ENCODE assay signal across 7 cellular contexts in genomic region chr9:9043788-9044187, GRCh38.
A peak's percentile ranks its signal among the peaks of the same experiment; 100 is the strongest.
DNase-seq lines count a peak whose midpoint lies in the region; ATAC-seq, FAIRE-seq and TF ChIP-seq lines count a peak whose summit lies in the region.
"Not testable (repeated sequence)": the region's sequence is repeated elsewhere in the genome, so short reads cannot be mapped to it uniquely, and the experiment has no call there.

No MANE protein-coding gene starts in this region.

- H2BK5ac ChIP-seq in IMR-90 (ENCODE audit: low read depth, low read length, poor library complexity, severe bottlenecking); H1 (ENCODE audit: low read depth, low read length); neuronal stem cell (ENCODE audit: low read length): not testable (repeated sequence)

- not testable (repeated sequence) for TF ChIP-seq CTCF in A549 (IDR thresholded peaks at IDR 0.05); IMR-90 (conservative IDR thresholded peaks at IDR 0.05; ENCODE audit: low read depth, low read length); WTC11 (IDR thresholded peaks at IDR 0.05); K562 (IDR thresholded peaks at IDR 0.05 in 2 of 3, conservative IDR thresholded peaks at IDR 0.05 in 1 of 3; ENCODE audit: insufficient read depth in 2 of 3, low read depth in 1 of 3, low read length in 3 of 3); H1 (IDR thresholded peaks at IDR 0.05; ENCODE audit: control extremely low read depth in 1 of 3, insufficient read depth in 1 of 3, low read depth in 1 of 3, low read length in 3 of 3); HepG2 (CRISPR knock-in tag; IDR thresholded peaks at IDR 0.05)

- H2BK120ac ChIP-seq in IMR-90 (ENCODE audit: low read depth, low read length); H1 (replicated peaks; ENCODE audit: low read depth, low read length); neuronal stem cell (ENCODE audit: low read depth, low read length): not testable (repeated sequence)

- TF ChIP-seq EP300 in A549 (IDR thresholded peaks at IDR 0.05); K562 (IDR thresholded peaks at IDR 0.05; ENCODE audit: low read length); H1 (IDR thresholded peaks at IDR 0.05; ENCODE audit: borderline replicate concordance in 1 of 2, low read depth in 2 of 2, low read length in 2 of 2); HepG2 (IDR thresholded peaks at IDR 0.05; ENCODE audit: low read depth in 2 of 2, low read length in 2 of 2); HepG2 (CRISPR knock-in tag; IDR thresholded peaks at IDR 0.05; ENCODE audit: borderline replicate concordance): not testable (repeated sequence)

- not testable (repeated sequence) for H3K9me1 ChIP-seq in IMR-90 (ENCODE audit: insufficient read depth, low read length); K562 (ENCODE audit: control insufficient read depth, insufficient read depth, low read length)

- BruUV-seq in IMR-90 (replicated peaks; lab: Mats Ljungman, UMichigan); K562 (replicated peaks; lab: Mats Ljungman, UMichigan); HepG2 (replicated peaks; lab: Mats Ljungman, UMichigan): not testable (repeated sequence)

- not testable (repeated sequence) for H4K20me1 ChIP-seq in IMR-90 (ENCODE audit: insufficient read depth, low read length); K562 (replicated peaks; ENCODE audit: control insufficient read depth, insufficient read depth, low read length); H1 (replicated peaks in 1 of 2; ENCODE audit: control insufficient read depth in 1 of 2, insufficient read depth in 2 of 2, low read length in 2 of 2); HepG2 (ENCODE audit: insufficient read depth, low read length)

- H3K4me2 ChIP-seq in A549; IMR-90 (ENCODE audit: low read depth, low read length); K562 (ENCODE audit: insufficient read depth, low read length); H1 (ENCODE audit: insufficient read depth in 1 of 2, low read depth in 2 of 2, low read length in 2 of 2); HepG2 (ENCODE audit: low read depth, low read length); neuronal stem cell (ENCODE audit: insufficient read depth, low read length, poor library complexity, severe bottlenecking): not testable (repeated sequence)

- in situ Hi-C loops in IMR-90 (cut with MboI; ENCODE audit: low sequenced_read_pairs); K562 (cut with MboI); HepG2 (cut with HindIII; ENCODE audit: extremely low pct_ligation_motif_present, low pct_unique_long_range_greater_than_20kb): not testable (repeated sequence)

- not testable (repeated sequence) for H3K79me1 ChIP-seq in IMR-90 (ENCODE audit: low read depth in 1 of 2, low read length in 2 of 2); H1 (ENCODE audit: low read depth, low read length); neuronal stem cell (ENCODE audit: low read depth, low read length)

- H4K8ac ChIP-seq in IMR-90 (ENCODE audit: low read depth in 2 of 2, low read length in 2 of 2); H1 (ENCODE audit: extremely low read depth, insufficient read depth, low read length); neuronal stem cell (ENCODE audit: low read depth, low read length): not testable (repeated sequence)

- not testable (repeated sequence) for H2BK12ac ChIP-seq in H1 (ENCODE audit: low read depth, low read length)
- H2BK12ac ChIP-seq in neuronal stem cell (ENCODE audit: low read length) = peak overlapping the region; percentile 18

- not testable (repeated sequence) for H3K36me3 Mint-ChIP-seq in WTC11

- H3K23me2 ChIP-seq in H1 (ENCODE audit: low read depth, low read length) = not testable (repeated sequence)

- H3K23ac ChIP-seq in IMR-90 (ENCODE audit: low read depth, low read length); H1 (ENCODE audit: insufficient read length); neuronal stem cell (ENCODE audit: low read depth, low read length, poor library complexity): not testable (repeated sequence)

- not testable (repeated sequence) for H3K14ac ChIP-seq in IMR-90 (replicated peaks; ENCODE audit: low read depth, low read length); H1 (ENCODE audit: insufficient read length); neuronal stem cell (ENCODE audit: low read length)

- H3K9me3 ChIP-seq in A549; IMR-90 (ENCODE audit: control insufficient read depth, insufficient read depth, low read length); K562 (replicated peaks; ENCODE audit: control insufficient read depth, insufficient read depth, low read depth, low read length); H1 (ENCODE audit: insufficient read depth in 2 of 2, low read depth in 1 of 2, low read length in 1 of 2); neuronal stem cell (replicated peaks in 1 of 2; ENCODE audit: control insufficient read depth in 2 of 2, insufficient read depth in 1 of 2, low read depth in 1 of 2, low read length in 2 of 2): not testable (repeated sequence)
- peaks cover 35% of the 10 kb centered on the region; the same call in 1 of the 2 replicates for H3K9me3 ChIP-seq in HepG2 (ENCODE audit: low read length)

- not testable (repeated sequence) for H3K4me3 ChIP-seq in A549; IMR-90 (ENCODE audit: insufficient read depth, low read depth, low read length); K562; H1 (ENCODE audit: extremely low read depth in 1 of 4, insufficient read depth in 2 of 4, low read depth in 3 of 4, low read length in 4 of 4); HepG2 (replicated peaks in 1 of 3; ENCODE audit: insufficient read depth in 1 of 3, low read depth in 2 of 3, low read length in 3 of 3); neuronal stem cell (ENCODE audit: low read length in 2 of 2)

- H2AK5ac ChIP-seq in IMR-90 (ENCODE audit: low read depth, low read length); H1 (ENCODE audit: low read depth, low read length); neuronal stem cell (ENCODE audit: low read depth, low read length): not testable (repeated sequence)

- not testable (repeated sequence) for H3K4me1 Mint-ChIP-seq in WTC11

- not testable (repeated sequence) for H2AK9ac ChIP-seq in IMR-90 (replicated peaks; ENCODE audit: low read depth, low read length, poor library complexity)

- not testable (repeated sequence) for H3K27me3 Mint-ChIP-seq in WTC11 (ENCODE audit: low read depth)

- not testable (repeated sequence) for H3K9ac ChIP-seq in IMR-90 (ENCODE audit: low read depth, low read length); K562 (ENCODE audit: insufficient read depth in 1 of 2, low read depth in 2 of 2, low read length in 2 of 2); H1 (replicated peaks in 1 of 4; ENCODE audit: extremely low read depth in 1 of 4, low read depth in 3 of 4, low read length in 3 of 4); HepG2 (ENCODE audit: insufficient read depth, low read depth, low read length); neuronal stem cell (ENCODE audit: low read depth, low read length, poor library complexity)

- not testable (repeated sequence) for H2AFZ ChIP-seq in IMR-90 (replicated peaks; ENCODE audit: low read length, poor library complexity); K562 (ENCODE audit: low read depth, low read length); H1 (ENCODE audit: low read length); HepG2 (ENCODE audit: low read length); neuronal stem cell (ENCODE audit: low read length)

- not testable (repeated sequence) for H4K91ac ChIP-seq in IMR-90 (ENCODE audit: insufficient read depth, low read depth, low read length); H1 (replicated peaks; ENCODE audit: insufficient read length, low read length); neuronal stem cell (ENCODE audit: low read depth, low read length, poor library complexity)

- intact Hi-C loops in IMR-90 (cut with micrococcal nuclease); K562 (cut with micrococcal nuclease); HepG2 (cut with micrococcal nuclease; ENCODE audit: unreplicated experiment): not testable (repeated sequence)

- H3K4ac ChIP-seq in IMR-90 (ENCODE audit: low read depth, low read length); H1 (replicated peaks; ENCODE audit: insufficient read length, low read depth, low read length); neuronal stem cell (ENCODE audit: low read length): not testable (repeated sequence)

- H3K9me3 Mint-ChIP-seq in WTC11 = not testable (repeated sequence)

- not testable (repeated sequence) for H3K4me3 Mint-ChIP-seq in WTC11

- dilution Hi-C loops in IMR-90 (cut with HindIII; ENCODE audit: low sequenced_read_pairs, unreplicated experiment) = not testable (repeated sequence)

- not testable (repeated sequence) for H3K36me3 ChIP-seq in IMR-90 (ENCODE audit: control insufficient read depth, insufficient read depth, low read length); K562 (ENCODE audit: control insufficient read depth, insufficient read depth, low read length); H1 (ENCODE audit: control insufficient read depth in 2 of 4, insufficient read depth in 4 of 4, low read length in 3 of 4); HepG2 (replicated peaks in 1 of 2; ENCODE audit: control insufficient read depth in 1 of 2, insufficient read depth in 2 of 2, low read length in 2 of 2); neuronal stem cell (replicated peaks in 1 of 2; ENCODE audit: control insufficient read depth in 2 of 2, insufficient read depth in 2 of 2, low read length in 2 of 2)

- not testable (repeated sequence) for ATAC-seq in A549; IMR-90 (ENCODE audit: low read depth); WTC11; K562; HepG2

- not testable (repeated sequence) for H3K27ac ChIP-seq in A549; IMR-90 (ENCODE audit: insufficient read depth, low read length); K562 (ENCODE audit: extremely low read depth, low read depth, low read length); H1 (ENCODE audit: low read depth, low read length); HepG2 (ENCODE audit: extremely low read length, insufficient read depth, low read length); neuronal stem cell (replicated peaks; ENCODE audit: low read length)

- H3K56ac ChIP-seq in IMR-90 (ENCODE audit: extremely low read depth, insufficient read depth, low read length); H1 (replicated peaks; ENCODE audit: insufficient read length, low read depth, low read length): not testable (repeated sequence)

- not testable (repeated sequence) for H3K4me1 ChIP-seq in A549; IMR-90 (ENCODE audit: control insufficient read depth, insufficient read depth, low read length); K562 (replicated peaks in 1 of 2; ENCODE audit: control insufficient read depth in 2 of 2, insufficient read depth in 2 of 2, low read length in 2 of 2); H1 (replicated peaks in 1 of 4; ENCODE audit: control insufficient read depth in 3 of 4, insufficient read depth in 4 of 4, low read length in 3 of 4); HepG2 (ENCODE audit: insufficient read depth, low read length); neuronal stem cell (ENCODE audit: control insufficient read depth in 2 of 2, insufficient read depth in 1 of 2, low read depth in 1 of 2, low read length in 2 of 2)

- POLR2A ChIA-PET in A549 (lab: Yijun Ruan, JAX); IMR-90 (lab: Charles Lee; ENCODE audit: unreplicated experiment); WTC11 (lab: Charles Lee); K562 (lab: Yijun Ruan, JAX); H1 (lab: Charles Lee; ENCODE audit: partially characterized antibody); HepG2 (lab: Yijun Ruan, JAX): not testable (repeated sequence)

- not testable (repeated sequence) for H3K27ac Mint-ChIP-seq in WTC11

- not testable (repeated sequence) for H2BK20ac ChIP-seq in IMR-90 (ENCODE audit: low read depth, low read length); H1 (ENCODE audit: low read length)

- not testable (repeated sequence) for TF ChIP-seq POLR2A in A549 (IDR thresholded peaks at IDR 0.05; ENCODE audit: low read length); IMR-90 (IDR thresholded peaks at IDR 0.05; ENCODE audit: low read depth, low read length); K562 (conservative IDR thresholded peaks at IDR 0.05); H1 (IDR thresholded peaks at IDR 0.05; ENCODE audit: control extremely low read depth in 1 of 2, low read depth in 2 of 2, low read length in 2 of 2); HepG2 (IDR thresholded peaks at IDR 0.05; ENCODE audit: insufficient read depth in 1 of 2, low read depth in 2 of 2, low read length in 2 of 2)

- not testable (repeated sequence) for FAIRE-seq in A549 (lab: Jason Lieb, UNC); K562 (lab: Jason Lieb, UNC); H1 (lab: Jason Lieb, UNC); HepG2 (lab: Jason Lieb, UNC)

- H2BK15ac ChIP-seq in IMR-90 (ENCODE audit: low read depth, low read length); H1 (ENCODE audit: low read length); neuronal stem cell (ENCODE audit: low read length): not testable (repeated sequence)

- H3K27me3 ChIP-seq in IMR-90 (ENCODE audit: control insufficient read depth, insufficient read depth, low read length); K562 (ENCODE audit: control insufficient read depth in 2 of 2, insufficient read depth in 2 of 2, low read length in 2 of 2); H1 (replicated peaks in 1 of 4; ENCODE audit: control insufficient read depth in 3 of 4, extremely low read depth in 1 of 4, insufficient read depth in 3 of 4, low read length in 3 of 4); HepG2 (ENCODE audit: control insufficient read depth in 1 of 2, insufficient read depth in 2 of 2, low read length in 2 of 2); neuronal stem cell (ENCODE audit: control insufficient read depth in 3 of 3, insufficient read depth in 3 of 3, low read depth in 1 of 3, low read length in 3 of 3): not testable (repeated sequence)

- WGBS in A549 (ENCODE audit: missing lambda C conversion rate) = 32% methylated on average over 3 of the region's 3 CpGs
- no CpG with 5 or more reads among the region's 3 CpGs for WGBS in IMR-90 (ENCODE audit: extremely low coverage in 2 of 2, insufficient read length in 1 of 2), 2 experiments
- WGBS in K562 (ENCODE audit: insufficient coverage, low coverage, missing lambda C conversion rate) = no CpG with 5 or more reads among the region's 3 CpGs
- WGBS in H1 (ENCODE audit: extremely low coverage in 1 of 2, insufficient coverage in 1 of 2, insufficient read length in 1 of 2, insufficient replicate concordance in 2 of 2, low coverage in 1 of 2, low lambda C conversion rate in 2 of 2, missing lambda C conversion rate in 1 of 2), 2 experiments = 100% methylated on average over 3 of the region's 3 CpGs; no CpG with 5 or more reads in 1 of the 2 experiments
- 90% methylated on average over 3 of the region's 3 CpGs for WGBS in HepG2 (ENCODE audit: low lambda C conversion rate)
- WGBS in neuronal stem cell (ENCODE audit: extremely low coverage in 2 of 2, insufficient read length in 2 of 2, insufficient replicate concordance in 1 of 2), 2 donors = no CpG with 5 or more reads among the region's 3 CpGs

- not testable (repeated sequence) for H4K5ac ChIP-seq in IMR-90 (ENCODE audit: low read depth, low read length); H1 (ENCODE audit: insufficient read length, low read depth, low read length)

- H3K18ac ChIP-seq in IMR-90 (ENCODE audit: low read depth, low read length); H1 (ENCODE audit: extremely low read depth, low read length); neuronal stem cell (ENCODE audit: low read length): not testable (repeated sequence)

- not testable (repeated sequence) for H3K79me2 ChIP-seq in K562 (ENCODE audit: control insufficient read depth, insufficient read depth, low read length); H1 (ENCODE audit: control insufficient read depth in 1 of 2, insufficient read depth in 2 of 2, low read length in 2 of 2); HepG2 (ENCODE audit: insufficient read depth, low read length)

- CTCF ChIA-PET in A549 (lab: Yijun Ruan, JAX); IMR-90 (lab: Yijun Ruan, JAX); WTC11 (lab: Charles Lee); K562 (lab: Yijun Ruan, JAX; ENCODE audit: low intra/inter-chr PET ratio); HepG2 (lab: Yijun Ruan, JAX; ENCODE audit: low intra/inter-chr PET ratio, low total read pairs): not testable (repeated sequence)
- CTCF ChIA-PET in H1 (lab: Charles Lee; ENCODE audit: partially characterized antibody) = interaction anchor here (1.1 to 1.4 kb wide), 2 partner anchors 44 to 293 kb away, joined by 3 to 4 read pairs; no protein-coding TSS in a partner anchor

- DNase-seq in A549 (ENCODE audit: low read depth in 1 of 2, low spot score in 1 of 2); IMR-90; WTC11 (ENCODE audit: low spot score); K562 (ENCODE audit: extremely low read depth in 1 of 4, low spot score in 3 of 4); H1 (ENCODE audit: low read depth in 1 of 2, low spot score in 2 of 2); HepG2 (ENCODE audit: low spot score); neuronal stem cell (ENCODE audit: low spot score): not testable (repeated sequence)

- not testable (repeated sequence) for TF ChIP-seq RAD21 in A549 (conservative IDR thresholded peaks at IDR 0.05 in 1 of 2, IDR thresholded peaks at IDR 0.05 in 1 of 2); IMR-90 (IDR thresholded peaks at IDR 0.05; ENCODE audit: low read length); K562 (CRISPR knock-in tag; conservative IDR thresholded peaks at IDR 0.05 in 1 of 2, IDR thresholded peaks at IDR 0.05 in 1 of 2); H1 (IDR thresholded peaks at IDR 0.05 in 1 of 2, conservative IDR thresholded peaks at IDR 0.05 in 1 of 2; ENCODE audit: low read depth in 2 of 2, low read length in 2 of 2); HepG2 (CRISPR knock-in tag; IDR thresholded peaks at IDR 0.05)
